Comparison of ENCODE assay signal across 8 cellular contexts in genomic region chr13:113490496-113491417, GRCh38. TPM values are rescaled to one million over a fixed set of nuclear protein-coding genes. Genes with fewer than 3 reads are reported as not detected.
DNase-seq lines count a peak whose midpoint lies in the region; ATAC-seq lines count a peak whose summit lies in the region.

Gene DCUN1D2, minus strand, starts transcription at chr13:113490711. Its CDS starts 42 bp downstream, at chr13:113490669.

- peaks cover 5% of the 10 kb centered on the region for H3K36me3 Mint-ChIP-seq in CD4-positive, CD25-positive, alpha-beta regulatory T cell
- peaks cover 2% of the 10 kb centered on the region for H3K36me3 Mint-ChIP-seq in effector memory CD8-positive, alpha-beta T cell (ENCODE audit: insufficient read depth)

- H3K27me3 ChIP-seq in CD4-positive, CD25-positive, alpha-beta regulatory T cell (ENCODE audit: control insufficient read depth, insufficient read depth, low read length) = no peaks in the 10 kb centered on the region

- H3K9me3 Mint-ChIP-seq in CD4-positive, CD25-positive, alpha-beta regulatory T cell = no peaks in the 10 kb centered on the region
- H3K9me3 Mint-ChIP-seq in effector memory CD8-positive, alpha-beta T cell = no peaks in the 10 kb centered on the region

- no peaks in the 10 kb centered on the region for H3K27me3 Mint-ChIP-seq in CD4-positive, CD25-positive, alpha-beta regulatory T cell
- no peaks in the 10 kb centered on the region for H3K27me3 Mint-ChIP-seq in effector memory CD8-positive, alpha-beta T cell

- no peaks in the 10 kb centered on the region for H3K9me3 ChIP-seq in CD4-positive, CD25-positive, alpha-beta regulatory T cell (ENCODE audit: control insufficient read depth in 2 of 2, low read length in 2 of 2)

- H3K27ac ChIP-seq in CD4-positive, CD25-positive, alpha-beta regulatory T cell (ENCODE audit: insufficient read depth, low read length, poor library complexity, severe bottlenecking) = peak within 1 kb of the TSS; percentile 62

- peak; percentile 71 to 83 (median 73) for DNase-seq in CD4-positive, CD25-positive, alpha-beta regulatory T cell
- DNase-seq in NCI-H82 treated with DMSO at 0.1 percent for 48 hours (lab: John Stamatoyannopoulos, UW; ENCODE audit: unreplicated experiment) (peak; percentile 82), mesenteric fat pad (ENCODE audit: low spot score) (peak; percentile 99)
- peak; percentile 94 for DNase-seq in activated CD8-positive, alpha-beta memory T cell treated with anti-CD3 and anti-CD28 coated beads for 24 hours
- DNase-seq in effector memory CD8-positive, alpha-beta T cell = peak; percentile 65 to 71 (median 65)
- peak; percentile 39 for DNase-seq in stimulated activated CD8-positive, alpha-beta memory T cell treated with anti-CD3 and anti-CD28 coated beads, Interleukin-15, amount 100 ng/mL, for 1 hour (ENCODE audit: low read depth)

- peaks cover 29% of the 10 kb centered on the region for H3K4me1 ChIP-seq in CD4-positive, CD25-positive, alpha-beta regulatory T cell (ENCODE audit: control insufficient read depth, insufficient read depth, low read length, poor library complexity, severe bottlenecking)

- ATAC-seq in CD4-positive, CD25-positive, alpha-beta regulatory T cell (ENCODE audit: low read depth in 2 of 2) = peak; percentile 70 to 78
- ATAC-seq in GM19351 (IDR thresholded peaks at IDR 0.05; ENCODE audit: unreplicated experiment) (peak; percentile 69), HG03520 (IDR thresholded peaks at IDR 0.05; ENCODE audit: unreplicated experiment) (peak; percentile 67)
- peak; percentile 81 for ATAC-seq in effector memory CD8-positive, alpha-beta T cell (replicated peaks)

- peaks cover 28 to 77% (median 58%) of the 10 kb centered on the region in 4 donors for H3K4me1 Mint-ChIP-seq in CD4-positive, CD25-positive, alpha-beta regulatory T cell
- H3K4me1 Mint-ChIP-seq in effector memory CD8-positive, alpha-beta T cell (ENCODE audit: low read depth in 2 of 2) = peaks cover 40 to 66% of the 10 kb centered on the region in 2 donors

- peak within 1 kb of the TSS; percentile 83 to 87 (median 85) for H3K27ac Mint-ChIP-seq in CD4-positive, CD25-positive, alpha-beta regulatory T cell
- peak within 1 kb of the TSS; percentile 91 to 92 for H3K27ac Mint-ChIP-seq in effector memory CD8-positive, alpha-beta T cell

- peak within 1 kb of the TSS; percentile 92 to 98 (median 94) for H3K4me3 Mint-ChIP-seq in CD4-positive, CD25-positive, alpha-beta regulatory T cell
- H3K4me3 Mint-ChIP-seq in effector memory CD8-positive, alpha-beta T cell = peak within 1 kb of the TSS; percentile 87 to 90

- H3K36me3 ChIP-seq in CD4-positive, CD25-positive, alpha-beta regulatory T cell (ENCODE audit: control insufficient read depth, insufficient read depth, low read length) = peaks cover 4% of the 10 kb centered on the region

- peak within 1 kb of the TSS; percentile 75 for H3K4me3 ChIP-seq in CD4-positive, CD25-positive, alpha-beta regulatory T cell (ENCODE audit: low read depth, low read length)

RNA-seq across cellular contexts. Expression of gene DCUN1D2, which starts in this region (rescaled TPM):
- total RNA-seq in CD4-positive, CD25-positive, alpha-beta regulatory T cell = 23.0 TPM
- 10 to 100 TPM in 1 of 4 donors, 1 to 10 TPM in 3; 6.8 to 10.2 (median 9.2) TPM for polyA plus RNA-seq in CD4-positive, CD25-positive, alpha-beta regulatory T cell
- 21.7 TPM for total RNA-seq in mesenteric fat pad

Comparison
In these comparisons a context has a peak if more than half of its experiments do, and no peak if none do; other contexts are left out.
1. Peak in every context shown above with its lines: DNase-seq, ATAC-seq, H3K4me3 ChIP-seq and H3K27ac ChIP-seq.
2. DNase-seq: peak in every context shown above with its lines; median percentile 99 in mesenteric fat pad; 94 in activated CD8-positive, alpha-beta memory T cell treated with anti-CD3 and anti-CD28 coated beads for 24 hours; 82 in NCI-H82 treated with DMSO at 0.1 percent for 48 hours; 73 in CD4-positive, CD25-positive, alpha-beta regulatory T cell; 65 in effector memory CD8-positive, alpha-beta T cell; 39 in stimulated activated CD8-positive, alpha-beta memory T cell treated with anti-CD3 and anti-CD28 coated beads, Interleukin-15, amount 100 ng/mL, for 1 hour.